ENCODE assay signal across 12 cellular contexts in the genomic region with DNA sequence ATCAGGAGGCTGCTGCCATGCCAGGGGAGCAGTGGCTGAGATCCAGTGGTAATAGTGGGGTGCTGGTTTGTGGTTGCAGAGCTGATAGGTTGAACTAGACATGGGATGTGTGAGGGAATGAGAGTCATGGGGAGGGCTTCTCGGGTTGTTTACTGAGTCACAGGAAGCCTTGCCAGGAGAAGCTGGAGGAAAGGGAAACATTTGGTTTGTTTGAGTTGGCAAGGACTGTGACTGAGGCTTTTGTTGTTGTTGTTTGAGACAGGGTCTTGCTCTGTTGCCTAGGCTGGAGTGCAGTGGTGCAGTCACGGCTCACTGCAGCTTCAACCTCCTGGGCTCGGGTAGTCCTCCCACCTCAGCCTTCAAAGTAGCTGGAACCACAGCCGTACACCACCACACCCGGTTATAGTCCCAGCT. TPM values are rescaled to one million over a fixed set of nuclear protein-coding genes. Genes with fewer than 3 reads are reported as not detected.
DNase-seq lines count a peak whose midpoint lies in the region; ATAC-seq and TF ChIP-seq lines count a peak whose summit lies in the region.
"Had no signal": no experiment of that assay in that cellular context is flagged by ENCODE, and none has a peak within 500 bp of the region (broad histone marks: within the 10 kb centered on the region; RNA-seq: fewer than 3 reads in every experiment).

No MANE protein-coding gene starts in this region.

- H3F3A ChIP-seq in smooth muscle cell (ENCODE audit: low read depth): no peaks in the 10 kb centered on the region

- H3K4me1 ChIP-seq in SJSA1 (replicated peaks) (peaks cover 13% of the 10 kb centered on the region), smooth muscle cell (ENCODE audit: low read depth) (no peaks in the 10 kb centered on the region)

- no peak for TF ChIP-seq CTCF in fibroblast of pulmonary artery (IDR thresholded peaks at IDR 0.05; ENCODE audit: low read length, missing control alignments)
- TF ChIP-seq CTCF in smooth muscle cell (IDR thresholded peaks at IDR 0.05; ENCODE audit: borderline replicate concordance, insufficient read depth, poor library complexity, severe bottlenecking): no peak

- H3K27ac ChIP-seq in SJSA1 (peak overlapping the region; percentile 29; the same call in 1 of the 2 replicates), smooth muscle cell (ENCODE audit: low read depth) (no peak overlapping the region)

- ATAC-seq in sciatic nerve (peak; percentile 85), GM18861 (IDR thresholded peaks at IDR 0.05; ENCODE audit: unreplicated experiment) (no peak), left colon (no peak)
- ATAC-seq: activated T-cell treated with anti-CD3 and anti-CD28 coated beads, Interleukin-2, amount 50 U/mL, for 72 hours had no signal

- intact Hi-C loops in sciatic nerve (cut with DNase I) (no loop called here), left colon (cut with DNase I, micrococcal nuclease) (no loop called here)

- no peaks in the 10 kb centered on the region for H3K27me3 ChIP-seq in SJSA1 (replicated peaks)
- H3K27me3 ChIP-seq in smooth muscle cell (ENCODE audit: low read depth): no peaks in the 10 kb centered on the region

- no peak overlapping the region for H2AFZ ChIP-seq in smooth muscle cell (ENCODE audit: low read depth)

- H4K20me1 ChIP-seq in smooth muscle cell (ENCODE audit: low read depth): no peaks in the 10 kb centered on the region

- DNase-seq in GM03348 (ENCODE audit: low spot score) (peak; percentile 92), SJSA1 (ENCODE audit: low read depth in 1 of 2, low spot score in 2 of 2) (peak; percentile 61), fibroblast of pulmonary artery (ENCODE audit: low read depth) (peak; percentile 96), sciatic nerve (ENCODE audit: low spot score) (no peak), UCSD-AML1 (lab: John Stamatoyannopoulos, UW; ENCODE audit: unreplicated experiment) (no peak), smooth muscle cell (lab: John Stamatoyannopoulos, UW; ENCODE audit: unreplicated experiment) (no peak), left colon (no peak)
- DNase-seq: activated T-cell treated with anti-CD3 and anti-CD28 coated beads, Interleukin-2, amount 50 U/mL, for 72 hours; midbrain; NCI-H1930 had no signal

- H3K79me2 ChIP-seq in smooth muscle cell (ENCODE audit: low read depth): no peaks in the 10 kb centered on the region

- H3K9ac ChIP-seq in smooth muscle cell (ENCODE audit: low read depth): no peak overlapping the region

- H3K36me3 ChIP-seq in SJSA1 (peaks cover 78% of the 10 kb centered on the region), smooth muscle cell (ENCODE audit: low read depth) (peaks cover 14% of the 10 kb centered on the region)

- no peak overlapping the region for H3K4me2 ChIP-seq in smooth muscle cell

- H3K9me3 ChIP-seq in SJSA1 (replicated peaks) (no peaks in the 10 kb centered on the region), smooth muscle cell (replicated peaks; ENCODE audit: low read depth) (no peaks in the 10 kb centered on the region)

- WGBS in smooth muscle cell (ENCODE audit: low lambda C conversion rate): 96% methylated on average over 5 of the region's 5 CpGs

- no peak overlapping the region for H3K4me3 ChIP-seq in SJSA1
- no peak overlapping the region for H3K4me3 ChIP-seq in fibroblast of pulmonary artery (replicated peaks; ENCODE audit: low read depth, low read length)
- H3K4me3 ChIP-seq in smooth muscle cell: no peak overlapping the region

RNA-seq across cellular contexts. Expression of gene CABIN1, which starts 49.3 kb away (rescaled TPM):
- total RNA-seq in SJSA1 (2014; rRNA removed; shearing (Covaris generic)): 30.1 and 35.1 TPM in 2 replicates
- total RNA-seq in sciatic nerve: 67.2 TPM
- total RNA-seq in smooth muscle cell: 27.9 and 31.1 TPM in 2 replicates
- polyA plus RNA-seq in smooth muscle cell: 16.2 and 22.4 TPM in 2 replicates
- total RNA-seq in left colon: 10 to 100 TPM; 63.0 to 81.6 TPM

RNA-seq across cellular contexts. Expression of gene GSTT4, which starts 55.1 kb away (rescaled TPM):
- not detected in 2 replicates for total RNA-seq in SJSA1 (2014; rRNA removed; shearing (Covaris generic))
- not detected for total RNA-seq in sciatic nerve
- not detected in 2 replicates for total RNA-seq in smooth muscle cell
- polyA plus RNA-seq in smooth muscle cell: not detected in 2 replicates
- total RNA-seq in left colon: not detected
- total RNA-seq: activated T-cell treated with anti-CD3 and anti-CD28 coated beads, Interleukin-2, amount 50 U/mL, for 72 hours had no signal
- polyA plus RNA-seq: thymus had no signal

Comparison
In these comparisons a context has a peak if more than half of its experiments do, and no peak if none do; other contexts are left out.
1. DNase-seq: peak in GM03348 (single experiment), SJSA1 (2 of 2) and fibroblast of pulmonary artery (single experiment); none in sciatic nerve (single experiment), UCSD-AML1 (single experiment), smooth muscle cell (single experiment) and left colon (0 of 2).